In the genomic region with DNA sequence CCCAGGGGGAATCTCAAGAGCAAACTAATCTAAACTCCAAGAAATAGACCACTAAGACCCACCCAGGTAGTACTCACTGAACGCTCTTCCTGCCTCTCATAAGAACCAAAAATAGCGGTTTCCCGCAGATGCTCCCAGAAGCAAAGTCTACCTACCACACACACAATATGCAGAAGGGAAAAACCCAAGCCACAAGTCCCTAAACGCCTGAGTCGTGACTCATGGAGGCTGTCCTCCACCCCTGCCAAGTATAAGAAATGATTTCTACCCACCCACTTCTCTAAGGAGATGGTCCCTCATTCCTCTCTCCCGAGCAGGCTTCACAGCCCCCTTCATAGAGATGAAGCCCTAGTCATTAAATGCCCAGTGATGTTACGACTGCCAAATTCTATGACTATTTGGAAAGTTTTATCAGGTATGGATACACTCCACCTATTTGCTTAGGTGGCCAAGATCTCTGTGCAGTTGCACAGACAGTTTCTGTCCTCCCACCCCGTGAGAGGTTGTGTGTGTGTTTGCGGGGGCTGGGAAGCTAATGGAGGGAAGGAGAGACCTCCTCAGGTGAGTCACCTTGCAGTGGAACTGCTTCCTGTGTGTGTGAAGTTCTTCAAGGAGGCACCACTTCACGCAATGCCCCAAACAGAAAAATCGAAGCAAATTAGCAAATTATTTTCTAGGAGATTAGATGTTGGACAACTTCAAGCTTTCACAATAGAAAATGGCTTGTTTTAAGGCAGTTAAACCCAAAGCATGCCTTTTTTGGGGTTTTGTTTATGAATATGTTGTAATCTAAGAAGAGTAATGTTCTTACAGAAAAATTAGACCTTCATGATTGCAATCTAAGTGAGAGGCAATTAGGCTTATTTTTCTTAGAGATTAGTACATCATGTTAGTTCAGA, we compare ENCODE assay signal across 8 cellular contexts.
DNase-seq lines count a peak whose midpoint lies in the region; ATAC-seq and TF ChIP-seq lines count a peak whose summit lies in the region.

No MANE protein-coding gene starts in this region.

- peaks cover 0 to 17% (median 5%) of the 10 kb centered on the region in 4 donors for H3K4me1 ChIP-seq in liver (ENCODE audit: control insufficient read depth in 4 of 4, insufficient read depth in 4 of 4, low read length in 3 of 4)

- peak; percentile 94 for DNase-seq in HCEC 1CT
- peak; percentile 22 to 43 (median 29) for DNase-seq in T-helper 17 cell
- DNase-seq in stimulated activated CD8-positive, alpha-beta memory T cell treated with anti-CD3 and anti-CD28 coated beads, Interleukin-12 subunit alpha, Interleukin-12 subunit beta, amount 100 ng/mL, for 4 hours (ENCODE audit: low read depth), result peak; percentile 31
- no peak for DNase-seq in putamen (ENCODE audit: low spot score)
- no peak for DNase-seq in NCI-H345 (lab: John Stamatoyannopoulos, UW)

- H3K27ac Mint-ChIP-seq in T-helper 17 cell, result peak overlapping the region; percentile 49
- peak overlapping the region; percentile 46 to 98 (median 92) for H3K27ac Mint-ChIP-seq in brain

- peak overlapping the region; percentile 82 to 92 for H3K27ac ChIP-seq in liver (ENCODE audit: low read depth in 1 of 2, low read length in 2 of 2)

- H3K27me3 ChIP-seq in liver (ENCODE audit: control insufficient read depth in 4 of 4, insufficient read depth in 4 of 4, low read length in 3 of 4), result no peaks in the 10 kb centered on the region

- no peak for TF ChIP-seq RAD21 in liver (IDR thresholded peaks at IDR 0.05)

- H3K4me3 Mint-ChIP-seq in T-helper 17 cell (peak overlapping the region; percentile 74), brain (peak overlapping the region in 3 of 5 experiments; percentile 25 to 46 (median 26))

- H3K27me3 Mint-ChIP-seq in T-helper 17 cell (no peaks in the 10 kb centered on the region), brain (no peaks in the 10 kb centered on the region)

- 69% methylated on average over 11 of the region's 11 CpGs for WGBS in liver

- TF ChIP-seq CTCF in brain (conservative IDR thresholded peaks at IDR 0.05), result no peak
- TF ChIP-seq CTCF in liver (IDR thresholded peaks at IDR 0.05; ENCODE audit: low read depth, low read length, missing input control), result no peak

- H3K36me3 Mint-ChIP-seq in T-helper 17 cell (ENCODE audit: low read depth) (no peaks in the 10 kb centered on the region), brain (no peaks in the 10 kb centered on the region)

- no peak overlapping the region for H3K4me3 ChIP-seq in liver (ENCODE audit: low read depth in 1 of 3, low read length in 3 of 3)

- peak; percentile 98 for ATAC-seq in T-helper 17 cell
- ATAC-seq in GM19467 (IDR thresholded peaks at IDR 0.05; ENCODE audit: unreplicated experiment), result no peak

- H3K4me1 Mint-ChIP-seq in T-helper 17 cell, result peaks cover 12% of the 10 kb centered on the region
- peaks cover 40% of the 10 kb centered on the region for H3K4me1 Mint-ChIP-seq in brain

- peak overlapping the region in 1 of 2 donors; percentile 78 for H3K9ac ChIP-seq in liver (ENCODE audit: low read depth in 1 of 2, low read length in 2 of 2)

- H3K9me3 ChIP-seq in T-helper 17 cell (ENCODE audit: control insufficient read depth, low read length, poor library complexity, severe bottlenecking) (no peaks in the 10 kb centered on the region), liver (ENCODE audit: control insufficient read depth in 4 of 4, low read length in 3 of 4) (no peaks in the 10 kb centered on the region)

- H3K36me3 ChIP-seq in liver (ENCODE audit: control insufficient read depth in 4 of 4, insufficient read depth in 3 of 4, low read depth in 1 of 4, low read length in 3 of 4), result no peaks in the 10 kb centered on the region

- H3K9me3 Mint-ChIP-seq in brain, result no peaks in the 10 kb centered on the region

TF ChIP-seq in liver, 16 proteins besides CTCF, POLR2A, EP300 and RAD21:
- TF ChIP-seq HNF4A (conservative IDR thresholded peaks at IDR 0.05) (peak in 1 of 2 donors; percentile 17), YY1 (IDR thresholded peaks at IDR 0.05) (no peak), JUND (IDR thresholded peaks at IDR 0.05) (peak in 1 of 2 donors; percentile 36), REST (IDR thresholded peaks at IDR 0.05) (no peak)

Comparison
In these comparisons a context has a peak if more than half of its experiments do, and no peak if none do; other contexts are left out.
1. DNase-seq: peak in HCEC 1CT (single experiment), T-helper 17 cell (3 of 3) and stimulated activated CD8-positive, alpha-beta memory T cell treated with anti-CD3 and anti-CD28 coated beads, Interleukin-12 subunit alpha, Interleukin-12 subunit beta, amount 100 ng/mL, for 4 hours (single experiment); none in putamen (single experiment) and NCI-H345 (single experiment).